Comparison of ENCODE assay signal across 29 cellular contexts in the genomic region with DNA sequence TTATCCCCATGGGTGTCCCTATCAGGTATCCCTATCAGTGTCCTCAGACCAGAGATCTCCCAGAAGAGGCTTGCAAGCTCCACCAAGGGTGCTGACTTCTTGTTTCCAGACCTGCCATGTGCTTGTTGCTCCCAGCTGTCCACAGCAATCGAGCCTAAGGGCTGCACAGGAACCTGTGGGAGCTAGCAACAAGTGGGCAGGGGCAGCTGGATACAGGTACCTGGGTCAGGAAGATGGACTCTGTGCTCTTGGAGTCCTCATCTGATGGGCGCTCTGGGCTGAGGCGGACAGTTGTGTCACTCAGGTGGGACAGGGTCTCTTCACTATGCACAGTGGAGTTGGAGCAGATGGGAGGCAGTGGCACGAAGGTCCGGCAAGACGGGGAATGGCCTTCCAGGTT.
"Had no signal": no experiment of that assay in that cellular context is flagged by ENCODE, and none has a peak within 500 bp of the region (broad histone marks: within the 10 kb centered on the region; RNA-seq: fewer than 3 reads in every experiment).

No MANE protein-coding gene starts in this region.

- H3K4me2 ChIP-seq: smooth muscle cell had no signal

- H3K4me3 Mint-ChIP-seq: activated B cell treated with CpG ODN at 0.5 μM for 24 hours; activated CD8-positive, alpha-beta T cell treated with anti-CD3 and anti-CD28 coated beads for 36 hours; activated naive CD8-positive, alpha-beta T cell treated with anti-CD3 and anti-CD28 coated beads for 36 hours; activated T-cell treated with anti-CD3 and anti-CD28 coated beads, Interleukin-2, amount 50 U/mL, for 72 hours; brain; neural crest cell had no signal

- H3K9me3 Mint-ChIP-seq: activated B cell treated with CpG ODN at 0.5 μM for 24 hours; activated CD8-positive, alpha-beta T cell treated with anti-CD3 and anti-CD28 coated beads for 36 hours; activated naive CD8-positive, alpha-beta T cell treated with anti-CD3 and anti-CD28 coated beads for 36 hours; activated T-cell treated with anti-CD3 and anti-CD28 coated beads, Interleukin-2, amount 50 U/mL, for 72 hours; brain; naive thymus-derived CD8-positive, alpha-beta T cell; neural crest cell had no signal

- H3K4me3 ChIP-seq: adrenal gland, cardiac muscle cell, coronary artery, dorsolateral prefrontal cortex, heart left ventricle, left lung, lower lobe of right lung, psoas muscle, smooth muscle cell, tibial nerve had no signal

- ATAC-seq: activated CD8-positive, alpha-beta T cell treated with anti-CD3 and anti-CD28 coated beads for 36 hours; activated T-cell treated with anti-CD3 and anti-CD28 coated beads, Interleukin-2, amount 50 U/mL, for 72 hours; foreskin keratinocyte; heart left ventricle; left lung; lower lobe of right lung; naive thymus-derived CD8-positive, alpha-beta T cell; psoas muscle had no signal

- H3K9me3 ChIP-seq: adrenal gland, heart left ventricle, left lung, lower lobe of right lung, psoas muscle, tibial nerve had no signal

- DNase-seq: activated B cell treated with CpG ODN at 0.5 μM for 24 hours; activated CD4-positive, alpha-beta T cell treated with anti-CD3 and anti-CD28 coated beads, Interleukin-2, amount 50 U/mL, for 1 hour; activated CD8-positive, alpha-beta T cell treated with anti-CD3 and anti-CD28 coated beads for 36 hours; activated naive CD4-positive, alpha-beta T cell; activated naive CD8-positive, alpha-beta T cell treated with anti-CD3 and anti-CD28 coated beads for 36 hours; activated T-cell treated with anti-CD3 and anti-CD28 coated beads, Interleukin-2, amount 50 U/mL, for 72 hours; adrenal gland; aorta; dorsolateral prefrontal cortex; effector memory CD4-positive, alpha-beta T cell; foreskin keratinocyte; heart left ventricle; hypothalamus; kidney glomerular epithelial cell; left lung; lower lobe of right lung; mesenchymal stem cell; naive thymus-derived CD8-positive, alpha-beta T cell; occipital lobe; psoas muscle; stimulated activated CD4-positive, alpha-beta T cell treated with anti-CD3 and anti-CD28 coated beads, Interleukin-1b, Interleukin-23, amount 100 ng/mL, for 48 hours; stimulated activated naive CD4-positive, alpha-beta T cell treated with Interleukin-2 at 50 U/mL for 16 hours had no signal

- H3K27me3 ChIP-seq: adrenal gland, cardiac muscle cell, dorsolateral prefrontal cortex, foreskin keratinocyte, heart left ventricle, left lung, tibial nerve had no signal

- H3K27ac Mint-ChIP-seq: activated B cell treated with CpG ODN at 0.5 μM for 24 hours; activated T-cell treated with anti-CD3 and anti-CD28 coated beads, Interleukin-2, amount 50 U/mL, for 72 hours; brain had no signal

- H3K9ac ChIP-seq: parathyroid adenoma had no signal

- H3K4me1 Mint-ChIP-seq: brain had no signal

- H3K27ac ChIP-seq: adrenal gland, cardiac muscle cell, coronary artery, dorsolateral prefrontal cortex, foreskin keratinocyte, heart left ventricle, left lung, lower lobe of right lung, parathyroid adenoma, psoas muscle, tibial nerve had no signal

- H3K4me1 ChIP-seq: adrenal gland, foreskin keratinocyte, left lung, lower lobe of right lung, parathyroid adenoma, psoas muscle had no signal

- H3K27me3 Mint-ChIP-seq: activated B cell treated with CpG ODN at 0.5 μM for 24 hours; activated CD8-positive, alpha-beta T cell treated with anti-CD3 and anti-CD28 coated beads for 36 hours; activated naive CD8-positive, alpha-beta T cell treated with anti-CD3 and anti-CD28 coated beads for 36 hours; brain; naive thymus-derived CD8-positive, alpha-beta T cell had no signal
